23 cellular contexts compared by ENCODE assay signal in genomic region chr1:228438266-228438665, GRCh38. TPM values are rescaled to one million over a fixed set of nuclear protein-coding genes. Genes with fewer than 3 reads are reported as not detected.
DNase-seq lines count a peak whose midpoint lies in the region; ATAC-seq and TF ChIP-seq lines count a peak whose summit lies in the region.
"Had no signal": no experiment of that assay in that cellular context is flagged by ENCODE, and none has a peak within 500 bp of the region (broad histone marks: within the 10 kb centered on the region; RNA-seq: fewer than 3 reads in every experiment).

No MANE protein-coding gene starts in this region.

- H3K36me3 Mint-ChIP-seq in activated CD4-positive, alpha-beta T cell treated with anti-CD3 and anti-CD28 coated beads, Interleukin-2, amount 10 ng/mL, durations not matched to agents 7 days and 5 days (ENCODE audit: low read depth) = no peaks in the 10 kb centered on the region
- no peaks in the 10 kb centered on the region for H3K36me3 Mint-ChIP-seq in T-helper 2 cell treated with Interferon-gamma antibody and Interleukin-4, amounts not matched to agents 5 μg/mL and 100 μg/mL, for 36 hours (ENCODE audit: low read depth)
- H3K36me3 Mint-ChIP-seq: CD14-positive monocyte; CD8-positive, alpha-beta memory T cell had no signal

- H3K36me3 ChIP-seq in HEK293 (ENCODE audit: control insufficient read depth in 2 of 2, insufficient read depth in 1 of 2, low read length in 2 of 2) = no peaks in the 10 kb centered on the region
- H3K36me3 ChIP-seq: BE2C; BLaER1 treated with 17β-estradiol and CSF1 and Interleukin-3, amounts not matched to agents 10 nM and 100 nM; HAP-1 had no signal

- H3K4me1 ChIP-seq in HEK293 (ENCODE audit: control insufficient read depth, insufficient read depth, low read length) = no peaks in the 10 kb centered on the region
- H3K4me1 ChIP-seq: A549; BE2C; BLaER1 treated with 17β-estradiol and CSF1 and Interleukin-3, amounts not matched to agents 10 nM and 100 nM; HAP-1 had no signal

- peaks cover 41% of the 10 kb centered on the region for H3K27me3 Mint-ChIP-seq in activated CD4-positive, alpha-beta T cell treated with anti-CD3 and anti-CD28 coated beads, Interleukin-2, amount 10 ng/mL, durations not matched to agents 7 days and 5 days
- H3K27me3 Mint-ChIP-seq in T-helper 2 cell treated with Interferon-gamma antibody and Interleukin-4, amounts not matched to agents 5 μg/mL and 100 μg/mL, for 36 hours (ENCODE audit: low read depth) = peaks cover 26% of the 10 kb centered on the region

- peaks cover 18% of the 10 kb centered on the region for H3K4me1 Mint-ChIP-seq in activated CD4-positive, alpha-beta T cell treated with anti-CD3 and anti-CD28 coated beads, Interleukin-2, amount 10 ng/mL, durations not matched to agents 7 days and 5 days
- peaks cover 10% of the 10 kb centered on the region for H3K4me1 Mint-ChIP-seq in T-helper 2 cell treated with Interferon-gamma antibody and Interleukin-4, amounts not matched to agents 5 μg/mL and 100 μg/mL, for 36 hours (ENCODE audit: low read depth)
- H3K4me1 Mint-ChIP-seq: CD14-positive monocyte had no signal

- H3K9me3 Mint-ChIP-seq in activated CD4-positive, alpha-beta T cell treated with anti-CD3 and anti-CD28 coated beads, Interleukin-2, amount 10 ng/mL, durations not matched to agents 7 days and 5 days = no peaks in the 10 kb centered on the region
- no peaks in the 10 kb centered on the region for H3K9me3 Mint-ChIP-seq in T-helper 2 cell treated with Interferon-gamma antibody and Interleukin-4, amounts not matched to agents 5 μg/mL and 100 μg/mL, for 36 hours
- H3K9me3 Mint-ChIP-seq: CD4-positive, alpha-beta T cell; CD8-positive, alpha-beta memory T cell had no signal

- no peaks in the 10 kb centered on the region for H3K9me3 ChIP-seq in HEK293 (ENCODE audit: control insufficient read depth, insufficient read depth, low read depth, low read length)
- H3K9me3 ChIP-seq: A549; BE2C; BLaER1 treated with 17β-estradiol and CSF1 and Interleukin-3, amounts not matched to agents 10 nM and 100 nM; HAP-1 had no signal

- H3K27ac ChIP-seq in HEK293 (ENCODE audit: extremely low read depth, low read depth, low read length) = no peak overlapping the region
- H3K27ac ChIP-seq: 22Rv1; A549; BLaER1 treated with 17β-estradiol and CSF1 and Interleukin-3, amounts not matched to agents 10 nM and 100 nM had no signal

- POLR2A ChIA-PET in activated CD4-positive, alpha-beta T cell treated with anti-CD3 and anti-CD28 coated beads, Interleukin-2, amount 10 ng/mL, durations not matched to agents 7 days and 5 days (lab: Charles Lee) = no interaction called here
- POLR2A ChIA-PET in HEK293 (lab: Yijun Ruan, JAX) = no interaction called here
- POLR2A ChIA-PET in GM10248 (lab: Yijun Ruan, JAX) = no interaction called here

- no peak overlapping the region for H3K4me3 Mint-ChIP-seq in activated CD4-positive, alpha-beta T cell treated with anti-CD3 and anti-CD28 coated beads, Interleukin-2, amount 10 ng/mL, durations not matched to agents 7 days and 5 days
- peak overlapping the region; percentile 15 for H3K4me3 Mint-ChIP-seq in T-helper 2 cell treated with Interferon-gamma antibody and Interleukin-4, amounts not matched to agents 5 μg/mL and 100 μg/mL, for 36 hours
- H3K4me3 Mint-ChIP-seq: CD14-positive monocyte; CD4-positive, alpha-beta T cell; CD8-positive, alpha-beta memory T cell had no signal

- CTCF ChIA-PET in activated CD4-positive, alpha-beta T cell treated with anti-CD3 and anti-CD28 coated beads, Interleukin-2, amount 10 ng/mL, durations not matched to agents 7 days and 5 days (lab: Charles Lee) = no interaction called here
- CTCF ChIA-PET in HEK293 (lab: Yijun Ruan, JAX) = no interaction called here
- CTCF ChIA-PET in GM10248 (lab: Yijun Ruan, JAX) = no interaction called here

- DNase-seq in activated CD4-positive, alpha-beta T cell treated with anti-CD3 and anti-CD28 coated beads, Interleukin-2, amount 10 ng/mL, durations not matched to agents 7 days and 5 days = peak; percentile 18
- DNase-seq in activated CD4-positive, alpha-beta T cell treated with anti-CD3 and anti-CD28 coated beads, Interleukin-2, amount 50 U/mL, for 48 hours = no peak
- DNase-seq in activated effector memory CD4-positive, alpha-beta T cell treated with anti-CD3 and anti-CD28 coated beads, Interleukin-2, amount 50 U/mL, for 16 hours = peak; percentile 22
- no peak for DNase-seq in activated effector memory CD4-positive, alpha-beta T cell treated with Interleukin-2 at 50 U/mL for 16 hours
- no peak for DNase-seq in T-helper 2 cell treated with Interferon-gamma antibody and Interleukin-4, amounts not matched to agents 5 μg/mL and 100 μg/mL, for 36 hours (ENCODE audit: low spot score)
- DNase-seq in GM10248 (ENCODE audit: extremely low spot score) (no peak), left lobe of liver (ENCODE audit: low spot score) (no peak)
- DNase-seq: ACHN; AML-193; BE2C; CD4-positive, alpha-beta T cell; CD8-positive, alpha-beta memory T cell; DMS 273 treated with DMSO at 0.1 percent for 48 hours; DMS79; EL; GDM1; GOT3 had no signal

- TF ChIP-seq CTCF in HEK293 (tag by site-specific recombination; IDR thresholded peaks at IDR 0.05) (no peak), GM10248 (IDR thresholded peaks at IDR 0.05; ENCODE audit: control extremely low read depth, extremely low read depth, low read depth, missing control alignments) (no peak)

- H3K4me3 ChIP-seq in HEK293 (ENCODE audit: low read depth, low read length) = no peak overlapping the region
- H3K4me3 ChIP-seq: A549; BLaER1 treated with 17β-estradiol and CSF1 and Interleukin-3, amounts not matched to agents 10 nM and 100 nM; HAP-1 had no signal

- no peak for ATAC-seq in left lobe of liver
- ATAC-seq: A549 had no signal

- H3K27ac Mint-ChIP-seq in activated CD4-positive, alpha-beta T cell treated with anti-CD3 and anti-CD28 coated beads, Interleukin-2, amount 10 ng/mL, durations not matched to agents 7 days and 5 days = no peak overlapping the region
- H3K27ac Mint-ChIP-seq in T-helper 2 cell treated with Interferon-gamma antibody and Interleukin-4, amounts not matched to agents 5 μg/mL and 100 μg/mL, for 36 hours = no peak overlapping the region
- H3K27ac Mint-ChIP-seq: CD14-positive monocyte; CD4-positive, alpha-beta T cell had no signal

TF ChIP-seq in HEK293, 187 proteins besides CTCF, POLR2A, EP300 and RAD21 (continues in another document):
- no peak for TF ChIP-seq ZNF24 (tag by site-specific recombination; IDR thresholded peaks at IDR 0.05)
- no peak for TF ChIP-seq ZFHX2 (tag by site-specific recombination; conservative IDR thresholded peaks at IDR 0.05)
- TF ChIP-seq ZNF48 (tag by site-specific recombination; IDR thresholded peaks at IDR 0.05) = no peak
- TF ChIP-seq ZNF518A (tag by site-specific recombination; conservative IDR thresholded peaks at IDR 0.05; ENCODE audit: low read depth) = no peak
- TF ChIP-seq KLF17 (tag by site-specific recombination; IDR thresholded peaks at IDR 0.05) = peak; percentile 70; the same call in 1 of the 2 replicates
- TF ChIP-seq KLF9 (tag by site-specific recombination; IDR thresholded peaks at IDR 0.05; ENCODE audit: low read depth) = peak; percentile 74

RNA-seq across cellular contexts. Expression of gene TRIM17, which starts 21.6 kb away (rescaled TPM):
- total RNA-seq in activated CD4-positive, alpha-beta T cell treated with anti-CD3 and anti-CD28 coated beads, Interleukin-2, amount 10 ng/mL, durations not matched to agents 7 days and 5 days = under 1 TPM; 0.73 to 0.99 TPM
- not detected for total RNA-seq in left lobe of liver

RNA-seq across cellular contexts. Expression of gene TRIM11, which starts 31.6 kb away (rescaled TPM):
- 10 to 100 TPM; 54.4 to 62.4 TPM for total RNA-seq in activated CD4-positive, alpha-beta T cell treated with anti-CD3 and anti-CD28 coated beads, Interleukin-2, amount 10 ng/mL, durations not matched to agents 7 days and 5 days
- total RNA-seq in left lobe of liver = 7.3 TPM

RNA-seq across cellular contexts. Expression of gene RNF187, which starts 48.9 kb away (rescaled TPM):
- total RNA-seq in activated CD4-positive, alpha-beta T cell treated with anti-CD3 and anti-CD28 coated beads, Interleukin-2, amount 10 ng/mL, durations not matched to agents 7 days and 5 days = 100 to 1,000 TPM; 110 to 132 TPM
- total RNA-seq in left lobe of liver = 60.3 TPM

Comparison
In these comparisons a context has a peak if more than half of its experiments do, and no peak if none do; other contexts are left out.
1. DNase-seq: peak in activated CD4-positive, alpha-beta T cell treated with anti-CD3 and anti-CD28 coated beads, Interleukin-2, amount 10 ng/mL, durations not matched to agents 7 days and 5 days (single experiment) and activated effector memory CD4-positive, alpha-beta T cell treated with anti-CD3 and anti-CD28 coated beads, Interleukin-2, amount 50 U/mL, for 16 hours (single experiment); none in activated CD4-positive, alpha-beta T cell treated with anti-CD3 and anti-CD28 coated beads, Interleukin-2, amount 50 U/mL, for 48 hours (0 of 2), activated effector memory CD4-positive, alpha-beta T cell treated with Interleukin-2 at 50 U/mL for 16 hours (single experiment), T-helper 2 cell treated with Interferon-gamma antibody and Interleukin-4, amounts not matched to agents 5 μg/mL and 100 μg/mL, for 36 hours (single experiment), GM10248 (single experiment) and left lobe of liver (single experiment).